In the genomic region with DNA sequence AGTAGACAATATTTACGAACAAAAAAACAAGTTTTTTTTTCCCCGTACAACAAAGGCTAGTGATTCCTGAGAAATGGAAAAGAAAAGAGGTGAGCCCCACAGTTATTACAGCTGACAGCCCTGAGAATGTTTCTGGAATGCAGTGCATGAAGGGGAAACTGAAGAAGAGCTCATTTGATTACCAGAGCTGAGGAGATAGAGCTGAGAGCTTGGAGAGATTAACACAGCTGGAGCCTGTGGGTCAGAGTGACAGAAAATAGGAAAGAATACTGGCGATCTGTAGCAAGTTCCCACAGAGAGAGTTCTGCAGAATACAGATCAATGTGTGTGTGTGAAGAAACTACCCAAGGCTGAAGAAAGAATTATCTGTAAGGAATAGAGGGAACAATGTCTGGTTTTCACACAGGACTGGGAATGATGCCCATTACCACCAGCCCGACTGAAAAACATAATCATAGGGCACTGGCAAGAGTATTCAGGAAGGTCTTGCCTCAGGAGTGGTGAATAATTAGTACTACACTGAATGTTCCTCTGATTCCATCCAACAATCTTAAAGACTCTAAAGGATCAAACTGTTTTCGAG, we compare ENCODE assay signal across 21 cellular contexts.
A peak's percentile ranks its signal among the peaks of the same experiment; 100 is the strongest.
DNase-seq lines count a peak whose midpoint lies in the region; ATAC-seq and FAIRE-seq lines count a peak whose summit lies in the region.
"Had no signal": no experiment of that assay in that cellular context is flagged by ENCODE, and none has a peak within 500 bp of the region (broad histone marks: within the 10 kb centered on the region; RNA-seq: fewer than 3 reads in every experiment).

No MANE protein-coding gene starts in this region.

- no peaks in the 10 kb centered on the region for H3K36me3 ChIP-seq in ACC112 (ENCODE audit: insufficient read depth, low read length)
- H3K36me3 ChIP-seq: SJCRH30, tibial nerve had no signal

- no peaks in the 10 kb centered on the region for H3K79me2 ChIP-seq in ACC112 (ENCODE audit: control insufficient read depth, insufficient read depth, low read length, unreplicated experiment)

- H3K27me3 ChIP-seq in ACC112 (ENCODE audit: insufficient read depth, low read length) = no peaks in the 10 kb centered on the region
- H3K27me3 ChIP-seq: SJCRH30, tibial nerve had no signal

- ATAC-seq in GM19455 (IDR thresholded peaks at IDR 0.05; ENCODE audit: unreplicated experiment) (no peak), GM18873 (IDR thresholded peaks at IDR 0.05; ENCODE audit: low FRiP score, unreplicated experiment) (no peak)
- ATAC-seq: naive thymus-derived CD8-positive, alpha-beta T cell; stimulated activated memory B cell treated with anti-CD40 and anti-IgM and Interleukin-4, amounts not matched to agents 10 μg/mL and 1 μg/mL and 100 μg/mL, for 72 hours had no signal

- peak overlapping the region; percentile 41 for H2AFZ ChIP-seq in ACC112 (ENCODE audit: low read length, unreplicated experiment)

- H3K4me3 ChIP-seq in ACC112 (ENCODE audit: low read depth, low read length) = no peak overlapping the region
- H3K4me3 ChIP-seq: lung, SJCRH30, tibial nerve had no signal

- peak; percentile 59 for DNase-seq in NCI-H2227 treated with DMSO at 0.1 percent for 48 hours (lab: John Stamatoyannopoulos, UW)
- peak; percentile 52 for DNase-seq in ecto neural progenitor cell (ENCODE audit: low spot score)
- peak; percentile 22 for DNase-seq in myocyte (ENCODE audit: low read depth)
- DNase-seq in RCC 7860 (ENCODE audit: low spot score) = no peak
- no peak for DNase-seq in NCI-H2171 (lab: John Stamatoyannopoulos, UW)
- DNase-seq: ACHN; activated B cell treated with CpG ODN at 0.5 μM for 24 hours; activated CD8-positive, alpha-beta memory T cell treated with anti-CD3 and anti-CD28 coated beads for 24 hours; CD4-positive, CD25-positive, alpha-beta regulatory T cell; dorsolateral prefrontal cortex; naive thymus-derived CD8-positive, alpha-beta T cell; NCI-H1930; NCI-H524; T-helper 2 cell had no signal

- no peak for FAIRE-seq in RCC 7860 (lab: Jason Lieb, UNC)

- no peak overlapping the region for H3K27ac ChIP-seq in ACC112 (ENCODE audit: low read depth, low read length)
- H3K27ac ChIP-seq: SJCRH30, tibial nerve had no signal

- no peaks in the 10 kb centered on the region for H3K4me1 ChIP-seq in ACC112 (ENCODE audit: control insufficient read depth, insufficient read depth, low read length, unreplicated experiment)
- H3K4me1 ChIP-seq: SJCRH30 had no signal

Comparison
In these comparisons a context has a peak if more than half of its experiments do, and no peak if none do; other contexts are left out.
1. DNase-seq: peak in NCI-H2227 treated with DMSO at 0.1 percent for 48 hours (single experiment), ecto neural progenitor cell (single experiment) and myocyte (single experiment); none in RCC 7860 (single experiment) and NCI-H2171 (single experiment).